Comparison of ENCODE assay signal across 9 cellular contexts in the genomic region with DNA sequence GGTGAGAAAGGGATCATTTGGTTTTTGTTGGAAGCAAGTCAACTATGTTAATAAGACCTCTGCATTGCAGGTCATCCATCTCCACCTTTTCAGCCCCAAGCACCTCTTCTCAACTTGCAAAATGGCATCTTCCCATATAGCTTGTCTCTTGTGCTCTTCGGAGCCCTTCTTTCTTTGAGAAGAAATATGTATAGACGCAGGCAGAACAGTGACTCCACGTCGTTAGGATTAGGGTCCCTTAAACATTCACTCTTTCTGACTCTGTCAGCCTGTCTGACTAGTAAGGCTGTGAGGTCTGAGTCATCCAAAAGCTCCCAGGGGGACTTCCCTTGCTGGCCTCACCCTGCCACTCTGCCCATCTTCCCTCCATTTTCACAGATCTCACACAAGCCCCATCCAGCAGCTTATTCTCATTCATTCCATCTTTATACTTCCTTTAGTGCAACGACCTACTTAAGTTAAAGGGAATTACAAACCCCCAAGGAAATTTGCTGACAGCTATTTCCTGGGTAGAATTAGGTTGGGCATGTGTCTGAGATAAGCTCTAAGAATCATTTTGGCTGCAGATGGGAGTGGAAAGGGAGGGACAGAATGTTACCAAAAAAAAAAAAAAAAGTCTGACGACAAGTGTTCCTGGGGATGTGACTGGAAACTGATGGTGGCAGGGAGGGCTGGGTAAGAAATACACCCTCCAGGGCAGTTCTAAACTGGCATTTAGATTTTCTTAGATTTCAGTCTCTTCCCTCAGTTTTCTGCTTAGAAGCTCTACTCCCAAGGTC. TPM values are rescaled to one million over a fixed set of nuclear protein-coding genes. Genes with fewer than 3 reads are reported as not detected.
A peak's percentile ranks its signal among the peaks of the same experiment; 100 is the strongest.
DNase-seq lines count a peak whose midpoint lies in the region; ATAC-seq, FAIRE-seq and TF ChIP-seq lines count a peak whose summit lies in the region.
"Had no signal": no experiment of that assay in that cellular context is flagged by ENCODE, and none has a peak within 500 bp of the region (broad histone marks: within the 10 kb centered on the region; RNA-seq: fewer than 3 reads in every experiment).

No MANE protein-coding gene starts in this region.

- peak overlapping the region; percentile 72 for H3K27ac Mint-ChIP-seq in chondrocyte (ENCODE audit: unreplicated experiment)

- no peak for TF ChIP-seq CTCF in chondrocyte (IDR thresholded peaks at IDR 0.05)

- no peaks in the 10 kb centered on the region for H3K27me3 Mint-ChIP-seq in chondrocyte (ENCODE audit: low read depth)
- H3K27me3 Mint-ChIP-seq: brain had no signal

- no peak for FAIRE-seq in urothelium cell line (lab: Jason Lieb, UNC)

- H3K4me3 Mint-ChIP-seq in chondrocyte (ENCODE audit: unreplicated experiment), result peak overlapping the region; percentile 5
- H3K4me3 Mint-ChIP-seq: brain had no signal

- H3K4me1 Mint-ChIP-seq in chondrocyte (ENCODE audit: low read depth), result peaks cover 25% of the 10 kb centered on the region

- no peaks in the 10 kb centered on the region for H3K9me3 Mint-ChIP-seq in chondrocyte (ENCODE audit: low read depth)
- H3K9me3 Mint-ChIP-seq: brain had no signal

- H3K36me3 Mint-ChIP-seq in chondrocyte (ENCODE audit: low read depth), result no peaks in the 10 kb centered on the region
- H3K36me3 Mint-ChIP-seq: brain had no signal

- peak; percentile 92 for ATAC-seq in GM21717 (IDR thresholded peaks at IDR 0.05; ENCODE audit: unreplicated experiment)
- no peak for ATAC-seq in GM19455 (IDR thresholded peaks at IDR 0.05; ENCODE audit: unreplicated experiment)

- DNase-seq in EL (peak; percentile 34), NCI-H226 (peak; percentile 68), chondrocyte (ENCODE audit: low spot score) (no peak), urothelium cell line (ENCODE audit: low spot score) (peak; percentile 32), NCI-H446 treated with DMSO at 0.1 percent for 48 hours (lab: John Stamatoyannopoulos, UW) (no peak), NCI-H2107 treated with DMSO at 0.1 percent for 48 hours (lab: John Stamatoyannopoulos, UW; ENCODE audit: unreplicated experiment) (no peak)

RNA-seq across cellular contexts. Expression of a gene that starts 37.7 kb away (rescaled TPM):
- 49.0 to 55.1 TPM (median 54.7 TPM) in 3 replicates for total RNA-seq in chondrocyte

Comparison
In these comparisons a context has a peak if more than half of its experiments do, and no peak if none do; other contexts are left out.
1. DNase-seq: peak in EL (single experiment), NCI-H226 (single experiment) and urothelium cell line (single experiment); none in chondrocyte (single experiment), NCI-H446 treated with DMSO at 0.1 percent for 48 hours (single experiment) and NCI-H2107 treated with DMSO at 0.1 percent for 48 hours (single experiment).